ENCODE assay signal across 22 cellular contexts in genomic region chr4:176406736-176407135, GRCh38.
A peak's percentile ranks its signal among the peaks of the same experiment; 100 is the strongest.
DNase-seq lines count a peak whose midpoint lies in the region; ATAC-seq and TF ChIP-seq lines count a peak whose summit lies in the region.
"Had no signal": no experiment of that assay in that cellular context is flagged by ENCODE, and none has a peak within 500 bp of the region (broad histone marks: within the 10 kb centered on the region; RNA-seq: fewer than 3 reads in every experiment).

No MANE protein-coding gene starts in this region.

- TF ChIP-seq CTCF in SK-N-SH (IDR thresholded peaks at IDR 0.05), result no peak
- TF ChIP-seq CTCF in brain microvascular endothelial cell (IDR thresholded peaks at IDR 0.05; ENCODE audit: low read depth, low read length, missing control alignments), result no peak
- no peak for TF ChIP-seq CTCF in neural cell (IDR thresholded peaks at IDR 0.05; ENCODE audit: poor library complexity, severe bottlenecking)
- TF ChIP-seq CTCF in right atrium auricular region (IDR thresholded peaks at IDR 0.05), result no peak

- TF ChIP-seq EP300 in SK-N-SH (IDR thresholded peaks at IDR 0.05; ENCODE audit: borderline replicate concordance in 1 of 2, low read depth in 1 of 2, low read length in 1 of 2) (no peak), neural cell (conservative IDR thresholded peaks at IDR 0.05; ENCODE audit: poor library complexity, severe bottlenecking) (no peak)

- POLR2A ChIA-PET in SK-N-SH (lab: Yijun Ruan, JAX), result no interaction called here

- H2AFZ ChIP-seq in SK-N-SH (ENCODE audit: low read depth), result no peak overlapping the region
- H2AFZ ChIP-seq in neural cell (ENCODE audit: low read depth, low read length), result no peak overlapping the region
- H2AFZ ChIP-seq: GM23338 had no signal

- H3K36me3 ChIP-seq in SK-N-SH (replicated peaks in 1 of 2; ENCODE audit: control insufficient read depth in 1 of 2, insufficient read depth in 2 of 2, low read length in 1 of 2) (peaks cover 0 to 3% of the 10 kb centered on the region in 2 experiments), brain microvascular endothelial cell (replicated peaks) (no peaks in the 10 kb centered on the region), neural cell (ENCODE audit: insufficient read depth, low read length) (no peaks in the 10 kb centered on the region), right atrium auricular region (no peaks in the 10 kb centered on the region)
- H3K36me3 ChIP-seq: MG63 had no signal

- H3K9ac ChIP-seq in SK-N-SH (no peak overlapping the region), neural cell (ENCODE audit: low read length) (no peak overlapping the region)

- intact Hi-C loops in left cardiac atrium (cut with DNase I), result no loop called here

- H3K9me3 ChIP-seq in SK-N-SH (no peaks in the 10 kb centered on the region), neural cell (ENCODE audit: low read length) (no peaks in the 10 kb centered on the region), right atrium auricular region (no peaks in the 10 kb centered on the region)

- 12% methylated on average over 2 of the region's 2 CpGs for WGBS in SK-N-SH (ENCODE audit: low lambda C conversion rate)

- no peak for DNase-seq in SK-N-SH
- DNase-seq in brain microvascular endothelial cell, result no peak
- DNase-seq in D341Med (ENCODE audit: low spot score), result no peak
- DNase-seq in glomerular visceral epithelial cell (ENCODE audit: extremely low spot score), result no peak
- no peak for DNase-seq in left cardiac atrium
- DNase-seq in right atrium auricular region (ENCODE audit: low spot score), result no peak
- DNase-seq: CD4-positive, CD25-positive, alpha-beta regulatory T cell; DMS53; GDM1; H9; KBM-7; MG63; NCI-H2029; NCI-H446 treated with DMSO at 0.1 percent for 48 hours; NCI-H526; Right ventricle myocardium superior; RPMI8226 had no signal

- H3K4me3 ChIP-seq in SK-N-SH (ENCODE audit: low read depth in 2 of 2, low read length in 1 of 2) (no peak overlapping the region), brain microvascular endothelial cell (ENCODE audit: low read depth, low read length) (no peak overlapping the region), neural cell (ENCODE audit: low read length) (no peak overlapping the region), right atrium auricular region (no peak overlapping the region)
- H3K4me3 ChIP-seq: GM12878, GM23338, MG63 had no signal

- TF ChIP-seq RAD21 in SK-N-SH (IDR thresholded peaks at IDR 0.05; ENCODE audit: low read length) (no peak), neural cell (conservative IDR thresholded peaks at IDR 0.05) (no peak)

- H3F3A ChIP-seq in SK-N-SH (replicated peaks; ENCODE audit: insufficient read depth) (peaks cover 13% of the 10 kb centered on the region), neural cell (ENCODE audit: insufficient read depth, low read length, poor library complexity, severe bottlenecking) (no peaks in the 10 kb centered on the region)

- H3K4me1 ChIP-seq in SK-N-SH (ENCODE audit: control insufficient read depth in 1 of 2, insufficient read depth in 2 of 2, low read depth in 1 of 2, low read length in 1 of 2) (no peaks in the 10 kb centered on the region), right atrium auricular region (no peaks in the 10 kb centered on the region)

- H3K27me3 ChIP-seq in SK-N-SH (ENCODE audit: insufficient read depth) (no peaks in the 10 kb centered on the region), brain microvascular endothelial cell (replicated peaks) (no peaks in the 10 kb centered on the region), neural cell (ENCODE audit: insufficient read depth, low read depth, low read length) (no peaks in the 10 kb centered on the region), right atrium auricular region (no peaks in the 10 kb centered on the region)
- H3K27me3 ChIP-seq: MG63 had no signal

- in situ Hi-C loops in brain microvascular endothelial cell (cut with HindIII; ENCODE audit: low pct_ligation_motif_present, low sequenced_read_pairs), result no loop called here

- H3K79me2 ChIP-seq in SK-N-SH (ENCODE audit: insufficient read depth) (no peaks in the 10 kb centered on the region), neural cell (replicated peaks; ENCODE audit: insufficient read depth, low read length) (no peaks in the 10 kb centered on the region)

- H3K9me2 ChIP-seq in SK-N-SH, result no peaks in the 10 kb centered on the region
- no peaks in the 10 kb centered on the region for H3K9me2 ChIP-seq in neural cell (ENCODE audit: insufficient read depth, low read length)

- H3K4me2 ChIP-seq in SK-N-SH (peak overlapping the region; percentile 7; the same call in 1 of the 2 replicates), neural cell (ENCODE audit: low read length) (no peak overlapping the region)
- H3K4me2 ChIP-seq: GM23338 had no signal

- CTCF ChIA-PET in SK-N-SH (lab: Yijun Ruan, JAX), result no interaction called here

- no peak for ATAC-seq in SK-N-SH treated with all-trans-retinoic acid at 6 μM for 48 hours
- ATAC-seq in left cardiac atrium, result no peak
- ATAC-seq: GM12878, GM23338 had no signal

- H4K20me1 ChIP-seq in SK-N-SH (ENCODE audit: insufficient read depth) (no peaks in the 10 kb centered on the region), neural cell (ENCODE audit: insufficient read depth) (no peaks in the 10 kb centered on the region)

- H3K27ac ChIP-seq in SK-N-SH (ENCODE audit: low read depth in 2 of 2, low read length in 1 of 2) (peak overlapping the region in 1 of 2 experiments; percentile 37; a peak in 2 of 4 replicates), brain microvascular endothelial cell (peak overlapping the region; percentile 40), neural cell (ENCODE audit: low read length) (peak overlapping the region; percentile 31), right atrium auricular region (no peak overlapping the region)
- H3K27ac ChIP-seq: 22Rv1 had no signal

TF ChIP-seq in SK-N-SH, 30 proteins besides CTCF, POLR2A, EP300 and RAD21 (continues in another document):
- no peak for TF ChIP-seq RFX5 (IDR thresholded peaks at IDR 0.05; ENCODE audit: low read length)
- no peak for TF ChIP-seq TAF1 (IDR thresholded peaks at IDR 0.05; ENCODE audit: borderline replicate concordance, low read depth, low read length)
- TF ChIP-seq PBX3 (IDR thresholded peaks at IDR 0.05), result no peak
- no peak for TF ChIP-seq SMC3 (IDR thresholded peaks at IDR 0.05; ENCODE audit: low read depth, low read length)
- no peak for TF ChIP-seq YY1 (IDR thresholded peaks at IDR 0.05; ENCODE audit: low read depth)

TF ChIP-seq in SK-N-SH treated with all-trans-retinoic acid at 6 μM for 48 hours, 23 proteins besides CTCF, POLR2A, EP300 and RAD21 (continues in another document):
- no peak for TF ChIP-seq PATZ1 (CRISPR knock-in tag; IDR thresholded peaks at IDR 0.05; ENCODE audit: borderline replicate concordance)

TF ChIP-seq in neural cell, 6 proteins besides CTCF, POLR2A, EP300 and RAD21:
- no peak for TF ChIP-seq REST (IDR thresholded peaks at IDR 0.05; ENCODE audit: borderline replicate concordance)
- TF ChIP-seq POLR2AphosphoS5 (IDR thresholded peaks at IDR 0.05), result no peak
- no peak for TF ChIP-seq MXI1 (conservative IDR thresholded peaks at IDR 0.05; ENCODE audit: poor library complexity, severe bottlenecking)
- no peak for TF ChIP-seq TAF1 (IDR thresholded peaks at IDR 0.05; ENCODE audit: low read depth)
- no peak for TF ChIP-seq SMC3 (conservative IDR thresholded peaks at IDR 0.05; ENCODE audit: poor library complexity)
- TF ChIP-seq EZH2 (IDR thresholded peaks at IDR 0.05; ENCODE audit: borderline replicate concordance, insufficient read depth, low read length, poor library complexity, severe bottlenecking), result no peak

Comparison
In these comparisons a context has a peak if more than half of its experiments do, and no peak if none do; other contexts are left out.
1. H3K27ac ChIP-seq: peak in brain microvascular endothelial cell (single experiment) and neural cell (single experiment); none in right atrium auricular region (0 of 2).